Comparison of ENCODE assay signal across 16 cellular contexts in genomic region chr16:29802416-29802935, GRCh38. TPM values are rescaled to one million over a fixed set of nuclear protein-coding genes. Genes with fewer than 3 reads are reported as not detected.
DNase-seq lines count a peak whose midpoint lies in the region; ATAC-seq and TF ChIP-seq lines count a peak whose summit lies in the region.
"Had no signal": no experiment of that assay in that cellular context is flagged by ENCODE, and none has a peak within 500 bp of the region (broad histone marks: within the 10 kb centered on the region; RNA-seq: fewer than 3 reads in every experiment).

No MANE protein-coding gene starts in this region.

- H3K36me3 ChIP-seq in esophagus squamous epithelium = peaks cover 3 to 61% (median 26%) of the 10 kb centered on the region in 3 donors

- no peak overlapping the region for H3K18ac ChIP-seq in H9 (ENCODE audit: insufficient read length, low read depth, low read length)

- H3K9me3 ChIP-seq in H9 (ENCODE audit: control insufficient read depth, low read depth, low read length) = no peaks in the 10 kb centered on the region
- H3K9me3 ChIP-seq in esophagus squamous epithelium = no peaks in the 10 kb centered on the region
- H3K9me3 ChIP-seq: A549, Peyer's patch, tibial nerve had no signal

- CTCF ChIA-PET in activated CD4-positive, alpha-beta T cell treated with anti-CD3 and anti-CD28 coated beads, Interleukin-2, amount 10 ng/mL, durations not matched to agents 7 days and 5 days (lab: Charles Lee) = interaction anchor here (0.6 to 4.4 kb wide), 5 partner anchors 9 to 216 kb away, joined by 3 to 25 read pairs (median 3); partner anchors contain the start of genes KIF22 and PAGR1

- no CpG with 5 or more reads among the region's 8 CpGs for WGBS in H9 (ENCODE audit: extremely low coverage, insufficient read length, low lambda C conversion rate)
- WGBS in esophagus squamous epithelium, 2 donors = 83 to 93% methylated on average over 5 to 6 of the region's 8 CpGs

- POLR2A ChIA-PET in activated CD4-positive, alpha-beta T cell treated with anti-CD3 and anti-CD28 coated beads, Interleukin-2, amount 10 ng/mL, durations not matched to agents 7 days and 5 days (lab: Charles Lee) = no interaction called here

- no peak overlapping the region for H3K4ac ChIP-seq in H9 (ENCODE audit: low read depth, low read length)

- H3K9ac ChIP-seq in H9 (ENCODE audit: extremely low read depth, insufficient read length, low read length) = no peak overlapping the region
- H3K9ac ChIP-seq: GM23248 had no signal

- H2BK20ac ChIP-seq in H9 (ENCODE audit: low read depth, low read length, poor library complexity, severe bottlenecking) = no peak overlapping the region

- peaks cover 64% of the 10 kb centered on the region for H3K36me3 Mint-ChIP-seq in activated CD4-positive, alpha-beta T cell treated with anti-CD3 and anti-CD28 coated beads, Interleukin-2, amount 10 ng/mL, durations not matched to agents 7 days and 5 days (ENCODE audit: low read depth)
- H3K36me3 Mint-ChIP-seq in activated CD4-positive, alpha-beta T cell treated with anti-CD3 and anti-CD28 coated beads, Interleukin-2, amount 10 ng/mL, durations not matched to agents 24 days and 14 days (ENCODE audit: low read depth) = peaks cover 58% of the 10 kb centered on the region
- H3K36me3 Mint-ChIP-seq in H9 (ENCODE audit: insufficient read depth in 1 of 3, low read depth in 3 of 3) (peaks cover 40 to 72% (median 60%) of the 10 kb centered on the region in 3 experiments), neural crest cell (ENCODE audit: low read depth) (peaks cover 19% of the 10 kb centered on the region)
- H3K36me3 Mint-ChIP-seq in activated T-helper 17 cell treated with anti-CD3 and anti-CD28 coated beads, Interleukin-2, amount 50 U/mL, for 72 hours (ENCODE audit: low read depth) = peaks cover 84% of the 10 kb centered on the region

- no peak overlapping the region for H4K5ac ChIP-seq in H9 (ENCODE audit: insufficient read length, low read depth, low read length)

- H3K79me2 ChIP-seq in H9 (ENCODE audit: insufficient read depth, low read length) = no peaks in the 10 kb centered on the region; the same call in 1 of the 2 replicates

- no peak for TF ChIP-seq POLR2A in esophagus squamous epithelium (IDR thresholded peaks at IDR 0.05)

- H2BK12ac ChIP-seq in H9 (ENCODE audit: insufficient read length, low read depth, low read length) = no peak overlapping the region

- no peak overlapping the region for H3T11ph ChIP-seq in H9 (ENCODE audit: low read length)

- H3K9me3 Mint-ChIP-seq in activated CD4-positive, alpha-beta T cell treated with anti-CD3 and anti-CD28 coated beads, Interleukin-2, amount 10 ng/mL, durations not matched to agents 7 days and 5 days = no peaks in the 10 kb centered on the region
- H3K9me3 Mint-ChIP-seq in activated CD4-positive, alpha-beta T cell treated with anti-CD3 and anti-CD28 coated beads, Interleukin-2, amount 10 ng/mL, durations not matched to agents 24 days and 14 days = no peaks in the 10 kb centered on the region
- no peaks in the 10 kb centered on the region for H3K9me3 Mint-ChIP-seq in H9
- no peaks in the 10 kb centered on the region for H3K9me3 Mint-ChIP-seq in activated T-helper 17 cell treated with anti-CD3 and anti-CD28 coated beads, Interleukin-2, amount 50 U/mL, for 72 hours
- no peaks in the 10 kb centered on the region for H3K9me3 Mint-ChIP-seq in neural crest cell

- H3K14ac ChIP-seq in H9 (ENCODE audit: insufficient read depth, low read length) = no peak overlapping the region

- H2AFZ ChIP-seq in H9 (ENCODE audit: low read length) = no peak overlapping the region
- H2AFZ ChIP-seq: GM23248 had no signal

- TF ChIP-seq CTCF in H9 (conservative IDR thresholded peaks at IDR 0.05) = no peak
- no peak for TF ChIP-seq CTCF in neural crest cell (conservative IDR thresholded peaks at IDR 0.05)
- TF ChIP-seq CTCF in esophagus squamous epithelium (IDR thresholded peaks at IDR 0.05) = no peak

- no peaks in the 10 kb centered on the region for H3K27me3 Mint-ChIP-seq in activated CD4-positive, alpha-beta T cell treated with anti-CD3 and anti-CD28 coated beads, Interleukin-2, amount 10 ng/mL, durations not matched to agents 7 days and 5 days
- no peaks in the 10 kb centered on the region for H3K27me3 Mint-ChIP-seq in activated CD4-positive, alpha-beta T cell treated with anti-CD3 and anti-CD28 coated beads, Interleukin-2, amount 10 ng/mL, durations not matched to agents 24 days and 14 days
- H3K27me3 Mint-ChIP-seq in H9 (ENCODE audit: low read depth) (peaks cover 1% of the 10 kb centered on the region), neural crest cell (ENCODE audit: low read depth) (peaks cover 9% of the 10 kb centered on the region)
- no peaks in the 10 kb centered on the region for H3K27me3 Mint-ChIP-seq in activated T-helper 17 cell treated with anti-CD3 and anti-CD28 coated beads, Interleukin-2, amount 50 U/mL, for 72 hours

- H2AK5ac ChIP-seq in H9 (ENCODE audit: insufficient read length, low read length) = no peak overlapping the region

- H3K4me3 Mint-ChIP-seq in activated CD4-positive, alpha-beta T cell treated with anti-CD3 and anti-CD28 coated beads, Interleukin-2, amount 10 ng/mL, durations not matched to agents 7 days and 5 days = no peak overlapping the region
- H3K4me3 Mint-ChIP-seq in activated CD4-positive, alpha-beta T cell treated with anti-CD3 and anti-CD28 coated beads, Interleukin-2, amount 10 ng/mL, durations not matched to agents 24 days and 14 days = no peak overlapping the region
- H3K4me3 Mint-ChIP-seq in H9 (no peak overlapping the region; a peak in 1 of 5 replicates), neural crest cell (peak overlapping the region; percentile 77)
- peak overlapping the region; percentile 92 for H3K4me3 Mint-ChIP-seq in activated T-helper 17 cell treated with anti-CD3 and anti-CD28 coated beads, Interleukin-2, amount 50 U/mL, for 72 hours

- no peak overlapping the region for H2BK5ac ChIP-seq in H9 (ENCODE audit: insufficient read length, low read length)

- H3K4me1 ChIP-seq in H9 (ENCODE audit: insufficient read depth, low read length) (no peaks in the 10 kb centered on the region), esophagus squamous epithelium (peaks cover 5 to 23% (median 12%) of the 10 kb centered on the region in 3 donors)

- no peaks in the 10 kb centered on the region for H3K27me3 ChIP-seq in H9 (ENCODE audit: insufficient read depth, low read length)
- H3K27me3 ChIP-seq in esophagus squamous epithelium = no peaks in the 10 kb centered on the region
- H3K27me3 ChIP-seq: Peyer's patch, tibial nerve had no signal

- no peak overlapping the region for H3K4me3 ChIP-seq in esophagus squamous epithelium
- H3K4me3 ChIP-seq: A549, GM23248, Peyer's patch, tibial nerve had no signal

- no peak overlapping the region for H2BK120ac ChIP-seq in H9 (ENCODE audit: low read depth, low read length, poor library complexity, severe bottlenecking)

- H4K8ac ChIP-seq in H9 (replicated peaks; ENCODE audit: insufficient read length, low read depth, low read length) = no peak overlapping the region

- H4K91ac ChIP-seq in H9 (ENCODE audit: insufficient read length, low read depth, low read length) = no peak overlapping the region

- peaks cover 6% of the 10 kb centered on the region for H3K23me2 ChIP-seq in H9 (ENCODE audit: insufficient read length, low read depth, low read length, poor library complexity, severe bottlenecking)

- no peak overlapping the region for H3K27ac ChIP-seq in H9 (ENCODE audit: insufficient read length, low read depth, low read length)
- H3K27ac ChIP-seq in esophagus squamous epithelium = no peak overlapping the region
- H3K27ac ChIP-seq: A549, GM23248, Peyer's patch had no signal

- intact Hi-C loops in activated CD4-positive, alpha-beta T cell treated with anti-CD3 and anti-CD28 coated beads, Interleukin-2, amount 10 ng/mL, durations not matched to agents 24 days and 14 days (cut with micrococcal nuclease) = loop anchor here (10.0 kb wide), 1 partner anchor 122 kb away; the partner anchor contains the start of gene KCTD13
- intact Hi-C loops in esophagus squamous epithelium (cut with DNase I) = no loop called here

- no peak overlapping the region for H3K56ac ChIP-seq in H9 (ENCODE audit: insufficient read length, low read depth, low read length)

- no peak for DNase-seq in activated CD4-positive, alpha-beta T cell treated with anti-CD3 and anti-CD28 coated beads, Interleukin-2, amount 10 ng/mL, durations not matched to agents 7 days and 5 days
- no peak for DNase-seq in activated CD4-positive, alpha-beta T cell treated with anti-CD3 and anti-CD28 coated beads, Interleukin-2, amount 10 ng/mL, durations not matched to agents 24 days and 14 days
- DNase-seq in H9 (no peak), neural crest cell (ENCODE audit: low read depth, low spot score) (no peak), nucleus accumbens (lab: John Stamatoyannopoulos, UW) (no peak), esophagus squamous epithelium (lab: John Stamatoyannopoulos, UW) (no peak)
- no peak for DNase-seq in stimulated activated CD4-positive, alpha-beta T cell treated with anti-CD3 and anti-CD28 coated beads, Interleukin-15, amount 100 ng/mL, for 24 hours
- DNase-seq: activated CD4-positive, CD25-positive, alpha-beta regulatory T cell treated with anti-CD3 and anti-CD28 coated beads, Interleukin-2, amount 50 U/mL, for 72 hours; activated T-cell treated with anti-CD3 and anti-CD28 coated beads for 4 hours; aorta; GM23248; Peyer's patch; stimulated activated CD4-positive, alpha-beta T cell treated with anti-CD3 and anti-CD28 coated beads, Interleukin-4, amount 100 ng/mL, for 24 hours had no signal

- ATAC-seq in activated T-helper 17 cell treated with anti-CD3 and anti-CD28 coated beads, Interleukin-2, amount 50 U/mL, for 72 hours (replicated peaks) = no peak
- ATAC-seq: A549 had no signal

- H3K4me1 Mint-ChIP-seq in activated CD4-positive, alpha-beta T cell treated with anti-CD3 and anti-CD28 coated beads, Interleukin-2, amount 10 ng/mL, durations not matched to agents 7 days and 5 days = peaks cover 24% of the 10 kb centered on the region
- peaks cover 18% of the 10 kb centered on the region for H3K4me1 Mint-ChIP-seq in activated CD4-positive, alpha-beta T cell treated with anti-CD3 and anti-CD28 coated beads, Interleukin-2, amount 10 ng/mL, durations not matched to agents 24 days and 14 days
- H3K4me1 Mint-ChIP-seq in H9 (peaks cover 22 to 30% of the 10 kb centered on the region in 2 experiments), neural crest cell (peaks cover 15% of the 10 kb centered on the region)
- H3K4me1 Mint-ChIP-seq in activated T-helper 17 cell treated with anti-CD3 and anti-CD28 coated beads, Interleukin-2, amount 50 U/mL, for 72 hours = peaks cover 16% of the 10 kb centered on the region

- H2BK15ac ChIP-seq in H9 (ENCODE audit: low read depth, low read length) = no peak overlapping the region

- H4K20me1 ChIP-seq in H9 (ENCODE audit: control insufficient read depth, insufficient read depth, insufficient read length) = no peaks in the 10 kb centered on the region

- H3K4me2 ChIP-seq in H9 (ENCODE audit: insufficient read depth, insufficient read length, low read length) = no peak overlapping the region
- H3K4me2 ChIP-seq: A549 had no signal

- H3K27ac Mint-ChIP-seq in activated CD4-positive, alpha-beta T cell treated with anti-CD3 and anti-CD28 coated beads, Interleukin-2, amount 10 ng/mL, durations not matched to agents 7 days and 5 days = peak overlapping the region; percentile 74
- no peak overlapping the region for H3K27ac Mint-ChIP-seq in activated CD4-positive, alpha-beta T cell treated with anti-CD3 and anti-CD28 coated beads, Interleukin-2, amount 10 ng/mL, durations not matched to agents 24 days and 14 days
- H3K27ac Mint-ChIP-seq in H9 (peak overlapping the region; percentile 70 to 92 (median 74); a peak in 3 of 7 replicates), neural crest cell (ENCODE audit: unreplicated experiment) (no peak overlapping the region)
- peak overlapping the region; percentile 97 for H3K27ac Mint-ChIP-seq in activated T-helper 17 cell treated with anti-CD3 and anti-CD28 coated beads, Interleukin-2, amount 50 U/mL, for 72 hours

- no peaks in the 10 kb centered on the region for H3K79me1 ChIP-seq in H9 (ENCODE audit: insufficient read depth, low read depth, low read length, poor library complexity, severe bottlenecking)

- H3K23ac ChIP-seq in H9 (ENCODE audit: insufficient read length, low read depth, low read length) = no peak overlapping the region

RNA-seq across cellular contexts. Expression of gene MAZ, which starts 3.9 kb away (rescaled TPM):
- total RNA-seq in activated CD4-positive, alpha-beta T cell treated with anti-CD3 and anti-CD28 coated beads, Interleukin-2, amount 10 ng/mL, durations not matched to agents 7 days and 5 days = 100 to 1,000 TPM; 528 to 590 TPM
- 378 and 380 TPM in 2 replicates for total RNA-seq in activated CD4-positive, alpha-beta T cell treated with anti-CD3 and anti-CD28 coated beads, Interleukin-2, amount 10 ng/mL, durations not matched to agents 24 days and 14 days
- 412 and 414 TPM in 2 replicates for total RNA-seq in H9 (2021)
- total RNA-seq in activated T-helper 17 cell treated with anti-CD3 and anti-CD28 coated beads, Interleukin-2, amount 50 U/mL, for 72 hours = 100 to 1,000 TPM; 239 to 288 TPM
- 605 and 635 TPM in 2 replicates for total RNA-seq in neural crest cell
- total RNA-seq in esophagus squamous epithelium = 10 to 100 TPM; 87.0 to 99.0 (median 97.3) TPM

RNA-seq across cellular contexts. Expression of gene PRRT2, which starts 9.5 kb away (rescaled TPM):
- total RNA-seq in activated CD4-positive, alpha-beta T cell treated with anti-CD3 and anti-CD28 coated beads, Interleukin-2, amount 10 ng/mL, durations not matched to agents 7 days and 5 days = 1 to 10 TPM in 1 of 2 experiments, under 1 TPM in 1; 0.98 to 1.3 TPM
- 1.6 and 1.7 TPM in 2 replicates for total RNA-seq in activated CD4-positive, alpha-beta T cell treated with anti-CD3 and anti-CD28 coated beads, Interleukin-2, amount 10 ng/mL, durations not matched to agents 24 days and 14 days
- total RNA-seq in H9 (2021) = 10.7 and 14.6 TPM in 2 replicates
- total RNA-seq in activated T-helper 17 cell treated with anti-CD3 and anti-CD28 coated beads, Interleukin-2, amount 50 U/mL, for 72 hours = 1 to 10 TPM; 1.2 to 9.1 TPM
- total RNA-seq in neural crest cell = 18.6 and 21.2 TPM in 2 replicates
- 1 to 10 TPM in 1 of 4 donors, under 1 TPM in 2, not detected in 1; 0.40 to 1.9 (median 0.53) TPM for total RNA-seq in esophagus squamous epithelium

RNA-seq across cellular contexts. Expression of gene KIF22, which starts 11.9 kb away (rescaled TPM):
- 100 to 1,000 TPM; 244 to 253 TPM for total RNA-seq in activated CD4-positive, alpha-beta T cell treated with anti-CD3 and anti-CD28 coated beads, Interleukin-2, amount 10 ng/mL, durations not matched to agents 7 days and 5 days
- 132 TPM in 2 replicates for total RNA-seq in activated CD4-positive, alpha-beta T cell treated with anti-CD3 and anti-CD28 coated beads, Interleukin-2, amount 10 ng/mL, durations not matched to agents 24 days and 14 days
- total RNA-seq in H9 (2021) = 148 and 151 TPM in 2 replicates
- 100 to 1,000 TPM; 122 to 139 TPM for total RNA-seq in activated T-helper 17 cell treated with anti-CD3 and anti-CD28 coated beads, Interleukin-2, amount 50 U/mL, for 72 hours
- 162 and 173 TPM in 2 replicates for total RNA-seq in neural crest cell
- total RNA-seq in esophagus squamous epithelium = 10 to 100 TPM; 31.0 to 46.3 (median 37.6) TPM

RNA-seq across cellular contexts. Expression of gene PAGR1, which starts 13.5 kb away (rescaled TPM):
- total RNA-seq in activated CD4-positive, alpha-beta T cell treated with anti-CD3 and anti-CD28 coated beads, Interleukin-2, amount 10 ng/mL, durations not matched to agents 7 days and 5 days = 10 to 100 TPM; 26.8 to 29.6 TPM
- 25.8 and 27.0 TPM in 2 replicates for total RNA-seq in activated CD4-positive, alpha-beta T cell treated with anti-CD3 and anti-CD28 coated beads, Interleukin-2, amount 10 ng/mL, durations not matched to agents 24 days and 14 days
- total RNA-seq in H9 (2021) = 65.3 and 67.8 TPM in 2 replicates
- total RNA-seq in activated T-helper 17 cell treated with anti-CD3 and anti-CD28 coated beads, Interleukin-2, amount 50 U/mL, for 72 hours = 10 to 100 TPM; 26.8 to 26.9 TPM
- 47.6 and 48.4 TPM in 2 replicates for total RNA-seq in neural crest cell
- total RNA-seq in esophagus squamous epithelium = 10 to 100 TPM; 25.4 to 37.6 (median 32.8) TPM

RNA-seq across cellular contexts. Expression of gene MVP, which starts 17.8 kb away (rescaled TPM):
- total RNA-seq in activated CD4-positive, alpha-beta T cell treated with anti-CD3 and anti-CD28 coated beads, Interleukin-2, amount 10 ng/mL, durations not matched to agents 7 days and 5 days = 100 to 1,000 TPM; 177 to 187 TPM
- total RNA-seq in activated CD4-positive, alpha-beta T cell treated with anti-CD3 and anti-CD28 coated beads, Interleukin-2, amount 10 ng/mL, durations not matched to agents 24 days and 14 days = 116 and 122 TPM in 2 replicates
- 2.5 and 3.1 TPM in 2 replicates for total RNA-seq in H9 (2021)
- total RNA-seq in activated T-helper 17 cell treated with anti-CD3 and anti-CD28 coated beads, Interleukin-2, amount 50 U/mL, for 72 hours = 100 to 1,000 TPM; 101 to 133 TPM
- 1.6 and 2.1 TPM in 2 replicates for total RNA-seq in neural crest cell
- total RNA-seq in esophagus squamous epithelium = 100 to 1,000 TPM in 2 of 4 donors, 10 to 100 TPM in 2; 54.0 to 133 (median 97.6) TPM

Comparison
In these comparisons a context has a peak if more than half of its experiments do, and no peak if none do; other contexts are left out.
1. H3K27ac Mint-ChIP-seq: peak in activated CD4-positive, alpha-beta T cell treated with anti-CD3 and anti-CD28 coated beads, Interleukin-2, amount 10 ng/mL, durations not matched to agents 7 days and 5 days (single experiment), H9 (3 of 3) and activated T-helper 17 cell treated with anti-CD3 and anti-CD28 coated beads, Interleukin-2, amount 50 U/mL, for 72 hours (single experiment); none in activated CD4-positive, alpha-beta T cell treated with anti-CD3 and anti-CD28 coated beads, Interleukin-2, amount 10 ng/mL, durations not matched to agents 24 days and 14 days (single experiment) and neural crest cell (single experiment).
2. H3K4me3 Mint-ChIP-seq: peak in activated T-helper 17 cell treated with anti-CD3 and anti-CD28 coated beads, Interleukin-2, amount 50 U/mL, for 72 hours (single experiment) and neural crest cell (single experiment); none in activated CD4-positive, alpha-beta T cell treated with anti-CD3 and anti-CD28 coated beads, Interleukin-2, amount 10 ng/mL, durations not matched to agents 7 days and 5 days (single experiment), activated CD4-positive, alpha-beta T cell treated with anti-CD3 and anti-CD28 coated beads, Interleukin-2, amount 10 ng/mL, durations not matched to agents 24 days and 14 days (single experiment) and H9 (0 of 2).